Comparison of ENCODE assay signal across 11 cellular contexts in the genomic region with DNA sequence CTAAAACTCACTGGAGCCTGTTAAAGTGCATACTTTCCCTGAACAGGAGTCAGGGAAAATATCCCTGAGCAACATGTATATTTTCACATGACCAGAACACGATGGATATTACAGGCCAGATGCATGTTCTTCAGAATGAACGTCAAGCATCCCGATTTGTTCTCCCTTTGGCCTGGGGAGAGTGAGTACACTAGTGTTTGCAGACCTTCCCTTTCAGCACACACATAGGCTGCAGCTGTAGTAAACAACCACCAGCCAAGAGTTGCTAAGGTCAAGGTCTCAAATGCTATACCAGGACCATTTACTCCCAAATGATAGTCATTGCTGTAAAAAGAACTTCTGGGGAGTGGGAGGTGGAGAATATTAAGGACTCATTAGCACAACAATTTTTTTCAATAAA. TPM values are rescaled to one million over a fixed set of nuclear protein-coding genes. Genes with fewer than 3 reads are reported as not detected.
DNase-seq lines count a peak whose midpoint lies in the region; ATAC-seq and TF ChIP-seq lines count a peak whose summit lies in the region.
"Had no signal": no experiment of that assay in that cellular context is flagged by ENCODE, and none has a peak within 500 bp of the region (broad histone marks: within the 10 kb centered on the region; RNA-seq: fewer than 3 reads in every experiment).

No MANE protein-coding gene starts in this region.

- CTCF ChIA-PET in PC-3 (lab: Charles Lee) = interaction anchor here (1.0 kb wide), 1 partner anchor 155 kb away, joined by 3 read pairs; no protein-coding TSS in a partner anchor

- H2AFZ ChIP-seq in PC-3 (ENCODE audit: low read length) = no peak overlapping the region

- H3K4me2 ChIP-seq in DOHH2 (ENCODE audit: low read length) (peak overlapping the region; percentile 80), PC-3 (ENCODE audit: low read length) (peak overlapping the region; percentile 81)

- TF ChIP-seq EP300 in sigmoid colon (IDR thresholded peaks at IDR 0.05) = no peak

- H3K27me3 ChIP-seq in DOHH2 (ENCODE audit: control insufficient read depth, low read length) (no peaks in the 10 kb centered on the region), PC-3 (ENCODE audit: low read length) (no peaks in the 10 kb centered on the region), sigmoid colon (no peaks in the 10 kb centered on the region)

- intact Hi-C loops in PC-3 (cut with micrococcal nuclease) = loop anchor here (5.0 to 10.0 kb wide), 2 partner anchors 376 to 1126 kb away; no protein-coding TSS in a partner anchor
- intact Hi-C loops in sigmoid colon (cut with DNase I) = loop anchor here (5.0 to 10.0 kb wide), 4 partner anchors 54 to 364 kb away; no protein-coding TSS in a partner anchor

- POLR2A ChIA-PET in PC-3 (lab: Charles Lee; ENCODE audit: unreplicated experiment) = no interaction called here

- no peak for ATAC-seq in PC-3

- H4K20me1 ChIP-seq in DOHH2 (ENCODE audit: control insufficient read depth, insufficient read depth, low read depth, low read length) = peaks cover 14% of the 10 kb centered on the region
- no peaks in the 10 kb centered on the region; the same call in 1 of the 2 replicates for H4K20me1 ChIP-seq in PC-3 (ENCODE audit: low read length)

- H3F3A ChIP-seq in DOHH2 (ENCODE audit: control insufficient read depth, insufficient read depth) (peaks cover 2% of the 10 kb centered on the region), PC-3 (ENCODE audit: low read length, unreplicated experiment) (no peaks in the 10 kb centered on the region)

- H3K27ac ChIP-seq in DOHH2 (ENCODE audit: low read depth, low read length) (no peak overlapping the region), PC-3 (ENCODE audit: low read length) (no peak overlapping the region), sigmoid colon (peak overlapping the region; percentile 87 to 98 (median 96)), substantia nigra (ENCODE audit: low read depth, low read length, poor library complexity, severe bottlenecking) (no peak overlapping the region)

- H3K9me2 ChIP-seq in DOHH2 (replicated peaks; ENCODE audit: control insufficient read depth, low read length) = no peaks in the 10 kb centered on the region
- no peaks in the 10 kb centered on the region for H3K9me2 ChIP-seq in PC-3 (replicated peaks; ENCODE audit: low read length)

- DNase-seq in PC-3 = no peak
- peak; percentile 17 for DNase-seq in fibroblast of the aortic adventitia (ENCODE audit: low read depth)
- DNase-seq in sigmoid colon = no peak
- no peak for DNase-seq in superior temporal gyrus (ENCODE audit: extremely low spot score)
- no peak for DNase-seq in substantia nigra (lab: John Stamatoyannopoulos, UW)
- no peak for DNase-seq in H4 (ENCODE audit: low spot score)
- DNase-seq: activated effector memory CD4-positive, alpha-beta T cell treated with Interleukin-2 at 50 U/mL for 16 hours; EL had no signal

- no peak overlapping the region for H3K9ac ChIP-seq in PC-3 (ENCODE audit: low read length)

- no TSS peak for BruUV-seq in PC-3 (replicated peaks; lab: Mats Ljungman, UMichigan)

- peak overlapping the region; percentile 97 for H3K4me3 ChIP-seq in DOHH2 (ENCODE audit: low read length)
- H3K4me3 ChIP-seq in PC-3 (ENCODE audit: low read length) = peak overlapping the region; percentile 96; the same call in 1 of the 2 replicates
- H3K4me3 ChIP-seq in fibroblast of the aortic adventitia (ENCODE audit: low read depth, low read length) = peak overlapping the region; percentile 42
- H3K4me3 ChIP-seq in sigmoid colon = peak overlapping the region in 1 of 4 donors; percentile 91
- H3K4me3 ChIP-seq: skin epidermis had no signal

- H3K9me3 ChIP-seq in DOHH2 (ENCODE audit: control insufficient read depth, insufficient read depth, low read length) (no peaks in the 10 kb centered on the region), PC-3 (ENCODE audit: low read length) (no peaks in the 10 kb centered on the region), sigmoid colon (no peaks in the 10 kb centered on the region)
- H3K9me3 ChIP-seq: HAP-1 had no signal

- H3K36me3 ChIP-seq in DOHH2 (ENCODE audit: control insufficient read depth, low read length) = peaks cover 26% of the 10 kb centered on the region; the same call in 1 of the 2 replicates
- no peaks in the 10 kb centered on the region for H3K36me3 ChIP-seq in PC-3 (ENCODE audit: low read depth, low read length)
- H3K36me3 ChIP-seq in sigmoid colon = no peaks in the 10 kb centered on the region
- H3K36me3 ChIP-seq: HAP-1 had no signal

- TF ChIP-seq POLR2A in sigmoid colon (IDR thresholded peaks at IDR 0.05) = no peak

- H3K79me2 ChIP-seq in DOHH2 (ENCODE audit: control insufficient read depth, low read length) (peaks cover 78% of the 10 kb centered on the region), PC-3 (ENCODE audit: low read length) (peaks cover 77% of the 10 kb centered on the region)

- TF ChIP-seq CTCF in DOHH2 (IDR thresholded peaks at IDR 0.05; ENCODE audit: low read depth, low read length, poor library complexity, severe bottlenecking) (no peak), PC-3 (conservative IDR thresholded peaks at IDR 0.05; ENCODE audit: low read depth, low read length) (no peak), fibroblast of the aortic adventitia (IDR thresholded peaks at IDR 0.05; ENCODE audit: insufficient read depth, low read length) (no peak), sigmoid colon (IDR thresholded peaks at IDR 0.05) (no peak)

- H3K4me1 ChIP-seq in DOHH2 (ENCODE audit: control insufficient read depth, low read length) = peaks cover 55% of the 10 kb centered on the region
- H3K4me1 ChIP-seq in PC-3 (ENCODE audit: insufficient read depth, low read length) = peaks cover 36% of the 10 kb centered on the region
- peaks cover 0 to 52% (median 30%) of the 10 kb centered on the region in 4 donors for H3K4me1 ChIP-seq in sigmoid colon

- WGBS in sigmoid colon, 2 donors = 29 to 66% methylated on average over 3 of the region's 3 CpGs

RNA-seq across cellular contexts. Expression of a gene that starts 3.0 kb away (rescaled TPM):
- total RNA-seq in PC-3 (2014; rRNA removed) (5.0 and 6.4 TPM in 2 replicates), fibroblast of the aortic adventitia (ENCODE audit: low replicate concordance) (10.6 and 28.7 TPM in 2 replicates), sigmoid colon (10 to 100 TPM; 12.2 to 16.1 (median 13.7) TPM)
- polyA plus RNA-seq in sigmoid colon = 1 to 10 TPM in 1 of 3 donors, under 1 TPM in 2; 0.46 to 3.0 (median 0.60) TPM
- 2.3 and 2.4 TPM in 2 replicates for total RNA-seq in H4 (2014; rRNA removed; shearing (Covaris generic))

Comparison
In these comparisons a context has a peak if more than half of its experiments do, and no peak if none do; other contexts are left out.
1. H3K27ac ChIP-seq: peak in sigmoid colon (4 of 4); none in DOHH2 (single experiment), PC-3 (single experiment) and substantia nigra (single experiment).